Comparison of ENCODE assay signal across 1 cellular context in genomic region chr4:55291227-55291629, GRCh38.
TF ChIP-seq lines count a peak whose summit lies in the region.

No MANE protein-coding gene starts in this region.

TF ChIP-seq in GM23338, 12 proteins besides CTCF, POLR2A, EP300 and RAD21 (continued from another document):
- no peak for TF ChIP-seq EZH2phosphoT487 (IDR thresholded peaks at IDR 0.05; ENCODE audit: unreplicated experiment)
- TF ChIP-seq ETS1 (IDR thresholded peaks at IDR 0.05), result no peak
